ENCODE assay signal across 9 cellular contexts in genomic region chr14:105844047-105844630, GRCh38.
"Had no signal": no experiment of that assay in that cellular context is flagged by ENCODE, and none has a peak within 500 bp of the region (broad histone marks: within the 10 kb centered on the region; RNA-seq: fewer than 3 reads in every experiment).

No MANE protein-coding gene starts in this region.

- H3K9me3 Mint-ChIP-seq: activated naive CD4-positive, alpha-beta T cell treated with anti-CD3 and anti-CD28 coated beads, Interleukin-2, amount 50 U/mL, for 24 hours; activated T-cell treated with anti-CD3 and anti-CD28 coated beads, Interleukin-2, amount 50 U/mL, for 24 hours; immature natural killer cell had no signal

- H3K4me3 Mint-ChIP-seq: activated CD4-positive, alpha-beta T cell treated with anti-CD3 and anti-CD28 coated beads for 36 hours; activated naive CD4-positive, alpha-beta T cell treated with anti-CD3 and anti-CD28 coated beads, Interleukin-2, amount 50 U/mL, for 24 hours; activated T-cell treated with anti-CD3 and anti-CD28 coated beads, Interleukin-2, amount 50 U/mL, for 24 hours; immature natural killer cell; neural progenitor cell had no signal

- H3K4me1 Mint-ChIP-seq: activated CD4-positive, alpha-beta T cell treated with anti-CD3 and anti-CD28 coated beads for 36 hours; activated naive CD4-positive, alpha-beta T cell treated with anti-CD3 and anti-CD28 coated beads, Interleukin-2, amount 50 U/mL, for 24 hours; neural progenitor cell had no signal

- H3K27ac Mint-ChIP-seq: activated CD4-positive, alpha-beta T cell treated with anti-CD3 and anti-CD28 coated beads for 36 hours; activated naive CD4-positive, alpha-beta T cell treated with anti-CD3 and anti-CD28 coated beads, Interleukin-2, amount 50 U/mL, for 24 hours; activated T-cell treated with anti-CD3 and anti-CD28 coated beads, Interleukin-2, amount 50 U/mL, for 24 hours; immature natural killer cell; neural progenitor cell had no signal

- ATAC-seq: activated CD4-positive, alpha-beta T cell treated with anti-CD3 and anti-CD28 coated beads for 36 hours; body of pancreas had no signal

- H3K27me3 Mint-ChIP-seq: activated CD4-positive, alpha-beta T cell treated with anti-CD3 and anti-CD28 coated beads for 36 hours; activated naive CD4-positive, alpha-beta T cell treated with anti-CD3 and anti-CD28 coated beads, Interleukin-2, amount 50 U/mL, for 24 hours; activated T-cell treated with anti-CD3 and anti-CD28 coated beads, Interleukin-2, amount 50 U/mL, for 24 hours had no signal

- DNase-seq: activated CD4-positive, alpha-beta T cell treated with anti-CD3 and anti-CD28 coated beads for 36 hours; activated effector memory CD4-positive, alpha-beta T cell treated with Interleukin-2 at 50 U/mL for 16 hours; activated T-cell treated with anti-CD3 and anti-CD28 coated beads, Interleukin-2, amount 50 U/mL, for 24 hours; immature natural killer cell; stimulated activated CD4-positive, alpha-beta T cell treated with anti-CD3 and anti-CD28 coated beads, Interleukin-4, amount 100 ng/mL, for 4 hours; T-helper 1 cell had no signal
